In the genomic region with DNA sequence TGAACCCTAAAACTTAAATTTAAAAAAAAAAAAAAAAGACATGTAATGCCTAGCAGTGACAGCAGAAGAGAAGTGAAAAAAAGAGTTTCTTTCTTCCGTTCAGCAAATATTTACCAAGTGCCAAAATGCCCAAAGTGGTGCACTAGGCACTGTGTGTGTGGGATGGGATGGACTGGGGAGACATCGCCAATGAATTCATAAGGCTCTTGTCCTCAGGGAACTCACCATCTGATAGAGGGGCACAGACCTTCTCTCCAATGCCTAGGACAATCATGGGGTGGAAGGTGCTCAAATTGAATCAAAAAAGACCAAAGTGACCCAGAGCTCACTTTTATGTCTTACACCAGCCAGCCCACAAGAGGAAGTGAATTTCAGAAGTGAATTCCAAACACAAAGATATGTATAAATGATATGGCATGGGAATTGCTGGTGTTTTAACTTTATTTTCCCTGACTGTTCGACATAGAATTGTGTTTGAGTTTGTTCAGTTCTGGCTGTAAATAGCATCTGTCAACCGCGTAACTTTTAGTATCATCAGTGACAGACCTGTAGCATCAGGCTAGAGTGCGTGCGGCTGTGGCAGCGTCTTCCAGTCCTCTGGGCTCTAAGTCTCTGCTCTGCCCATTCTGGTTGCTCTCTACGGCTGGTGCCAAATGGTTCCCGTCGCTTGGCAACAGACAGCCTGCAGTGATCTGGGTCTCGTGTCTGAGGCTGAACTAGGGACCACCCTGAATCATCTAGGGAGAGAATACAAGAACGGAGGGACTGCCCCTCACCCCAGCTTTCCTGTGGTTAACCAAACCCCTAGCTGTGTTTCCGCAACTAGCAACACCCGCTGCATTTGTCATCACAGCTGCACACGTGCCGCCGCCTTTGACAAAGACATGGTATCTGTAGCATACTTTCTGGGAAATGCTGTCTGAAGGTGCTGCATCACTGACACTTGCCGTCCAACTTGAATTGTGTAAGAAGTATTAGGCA, we compare ENCODE assay signal across 8 cellular contexts.
A peak's percentile ranks its signal among the peaks of the same experiment; 100 is the strongest.
DNase-seq lines count a peak whose midpoint lies in the region; ATAC-seq, FAIRE-seq and TF ChIP-seq lines count a peak whose summit lies in the region.

No MANE protein-coding gene starts in this region.

- no peaks in the 10 kb centered on the region for H3K9me3 ChIP-seq in Caco-2

- peak; percentile 81 for FAIRE-seq in GM12892 (lab: Jason Lieb, UNC)

- no peaks in the 10 kb centered on the region for H3K4me1 Mint-ChIP-seq in Caco-2 (ENCODE audit: low read depth, unreplicated experiment)

- no peaks in the 10 kb centered on the region for H3K36me3 Mint-ChIP-seq in Caco-2 (ENCODE audit: insufficient read depth, unreplicated experiment)

- intact Hi-C loops in Caco-2 (cut with micrococcal nuclease; ENCODE audit: unreplicated experiment), result no loop called here

- H3K36me3 ChIP-seq in Caco-2 (ENCODE audit: control insufficient read depth, insufficient read depth, low read length), result no peaks in the 10 kb centered on the region

- DNase-seq in GM12892 (ENCODE audit: insufficient read length) (peak; percentile 34), NCI-H146 (lab: John Stamatoyannopoulos, UW) (peak; percentile 63), fibroblast of villous mesenchyme (ENCODE audit: low read depth) (peak; percentile 31), Caco-2 (no peak), NCI-H82 treated with DMSO at 0.1 percent for 48 hours (lab: John Stamatoyannopoulos, UW; ENCODE audit: unreplicated experiment) (no peak)
- peak; percentile 86 for DNase-seq in activated CD8-positive, alpha-beta memory T cell treated with anti-CD3 and anti-CD28 coated beads for 24 hours
- peak; percentile 35 to 36 for DNase-seq in stimulated activated CD4-positive, alpha-beta T cell treated with anti-CD3 and anti-CD28 coated beads, Interleukin-15, amount 100 ng/mL, for 1 hour (ENCODE audit: low read depth in 1 of 2, low spot score in 1 of 2)

- no peaks in the 10 kb centered on the region for H3K27me3 Mint-ChIP-seq in Caco-2 (ENCODE audit: insufficient read depth, unreplicated experiment)

- H3K4me3 ChIP-seq in fibroblast of villous mesenchyme (ENCODE audit: low read depth, low read length) (no peak overlapping the region), Caco-2 (ENCODE audit: low read depth, low read length) (no peak overlapping the region)

- no peak overlapping the region for H3K4me3 Mint-ChIP-seq in Caco-2 (ENCODE audit: unreplicated experiment)

- no peak overlapping the region for H3K27ac Mint-ChIP-seq in Caco-2 (ENCODE audit: unreplicated experiment)

- ATAC-seq in HG02571 (IDR thresholded peaks at IDR 0.05; ENCODE audit: unreplicated experiment), result peak; percentile 76

- peaks cover 4% of the 10 kb centered on the region for H3K9me3 Mint-ChIP-seq in Caco-2 (ENCODE audit: unreplicated experiment)

- no TSS peak for BruUV-seq in Caco-2 (replicated peaks; lab: Mats Ljungman, UMichigan)

- no peak for TF ChIP-seq POLR2A in GM12892 (IDR thresholded peaks at IDR 0.05; ENCODE audit: low read depth, low read length)

- H3K4me1 ChIP-seq in Caco-2, result no peaks in the 10 kb centered on the region

- TF ChIP-seq CTCF in fibroblast of villous mesenchyme (IDR thresholded peaks at IDR 0.05; ENCODE audit: insufficient read depth, low read depth, low read length) (no peak), Caco-2 (IDR thresholded peaks at IDR 0.05; ENCODE audit: insufficient read depth in 1 of 2, low read depth in 1 of 2, low read length in 1 of 2, severe bottlenecking in 1 of 2, unreplicated experiment in 1 of 2) (no peak)

- no peaks in the 10 kb centered on the region for H3K27me3 ChIP-seq in Caco-2 (replicated peaks; ENCODE audit: control insufficient read depth, insufficient read depth, low read length)

- CTCF ChIA-PET in Caco-2 (lab: Charles Lee), result no interaction called here

- POLR2A ChIA-PET in Caco-2 (lab: Charles Lee), result no interaction called here

Comparison
In these comparisons a context has a peak if more than half of its experiments do, and no peak if none do; other contexts are left out.
1. DNase-seq: peak in GM12892 (single experiment), NCI-H146 (single experiment), activated CD8-positive, alpha-beta memory T cell treated with anti-CD3 and anti-CD28 coated beads for 24 hours (single experiment), fibroblast of villous mesenchyme (single experiment) and stimulated activated CD4-positive, alpha-beta T cell treated with anti-CD3 and anti-CD28 coated beads, Interleukin-15, amount 100 ng/mL, for 1 hour (2 of 2); none in Caco-2 (0 of 2) and NCI-H82 treated with DMSO at 0.1 percent for 48 hours (single experiment).